Comparison of ENCODE assay signal across 1 cellular context in the genomic region with DNA sequence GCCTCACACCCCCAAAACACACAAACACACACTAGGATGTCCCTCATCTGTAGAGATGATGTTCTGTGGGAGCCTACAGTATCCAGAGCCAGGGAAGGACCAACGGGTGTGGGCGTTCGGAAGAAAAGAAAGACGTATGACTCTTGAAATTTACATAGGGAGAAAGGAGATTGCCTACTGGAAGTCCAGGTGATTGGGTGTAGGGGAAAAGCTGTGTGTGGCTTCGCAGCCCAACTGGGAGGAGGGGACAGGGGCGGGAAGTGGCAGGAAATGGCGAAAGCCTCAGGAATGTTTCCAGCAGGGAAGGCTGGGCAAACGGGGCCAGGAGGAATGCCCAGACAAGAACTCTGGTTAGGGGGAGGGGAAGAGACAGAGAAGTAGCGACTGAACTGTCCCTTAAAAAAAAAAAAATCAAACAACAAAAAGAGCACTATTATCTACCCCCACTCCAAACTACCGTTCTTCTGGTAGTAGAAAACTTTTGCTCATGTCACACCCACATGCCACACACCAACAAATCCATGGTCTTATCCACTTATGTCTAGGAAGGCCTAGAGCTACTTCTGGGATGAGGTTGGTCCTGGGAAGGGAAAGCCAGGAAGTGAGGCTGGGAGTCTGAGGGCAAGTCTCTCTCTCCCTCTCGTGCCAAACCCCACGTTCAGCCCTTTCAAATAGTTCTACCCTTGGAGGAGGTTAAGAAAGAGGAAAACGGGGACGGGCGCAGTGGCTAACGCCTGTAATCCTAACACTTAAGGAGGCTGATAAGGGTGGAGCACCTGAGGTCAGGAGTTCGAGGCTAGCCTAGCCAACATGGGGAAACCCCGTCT.
TF ChIP-seq lines count a peak whose summit lies in the region.

No MANE protein-coding gene starts in this region.

TF ChIP-seq in HepG2, 621 proteins besides CTCF, POLR2A, EP300 and RAD21 (continued from another document and continues in another):
- TF ChIP-seq, protein P1, sequence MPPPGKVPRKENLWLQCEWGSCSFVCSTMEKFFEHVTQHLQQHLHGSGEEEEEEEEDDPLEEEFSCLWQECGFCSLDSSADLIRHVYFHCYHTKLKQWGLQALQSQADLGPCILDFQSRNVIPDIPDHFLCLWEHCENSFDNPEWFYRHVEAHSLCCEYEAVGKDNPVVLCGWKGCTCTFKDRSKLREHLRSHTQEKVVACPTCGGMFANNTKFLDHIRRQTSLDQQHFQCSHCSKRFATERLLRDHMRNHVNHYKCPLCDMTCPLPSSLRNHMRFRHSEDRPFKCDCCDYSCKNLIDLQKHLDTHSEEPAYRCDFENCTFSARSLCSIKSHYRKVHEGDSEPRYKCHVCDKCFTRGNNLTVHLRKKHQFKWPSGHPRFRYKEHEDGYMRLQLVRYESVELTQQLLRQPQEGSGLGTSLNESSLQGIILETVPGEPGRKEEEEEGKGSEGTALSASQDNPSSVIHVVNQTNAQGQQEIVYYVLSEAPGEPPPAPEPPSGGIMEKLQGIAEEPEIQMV (CRISPR knock-in tag; IDR thresholded peaks at IDR 0.05; ENCODE audit: low read depth): no peak
- TF ChIP-seq, protein P2, sequence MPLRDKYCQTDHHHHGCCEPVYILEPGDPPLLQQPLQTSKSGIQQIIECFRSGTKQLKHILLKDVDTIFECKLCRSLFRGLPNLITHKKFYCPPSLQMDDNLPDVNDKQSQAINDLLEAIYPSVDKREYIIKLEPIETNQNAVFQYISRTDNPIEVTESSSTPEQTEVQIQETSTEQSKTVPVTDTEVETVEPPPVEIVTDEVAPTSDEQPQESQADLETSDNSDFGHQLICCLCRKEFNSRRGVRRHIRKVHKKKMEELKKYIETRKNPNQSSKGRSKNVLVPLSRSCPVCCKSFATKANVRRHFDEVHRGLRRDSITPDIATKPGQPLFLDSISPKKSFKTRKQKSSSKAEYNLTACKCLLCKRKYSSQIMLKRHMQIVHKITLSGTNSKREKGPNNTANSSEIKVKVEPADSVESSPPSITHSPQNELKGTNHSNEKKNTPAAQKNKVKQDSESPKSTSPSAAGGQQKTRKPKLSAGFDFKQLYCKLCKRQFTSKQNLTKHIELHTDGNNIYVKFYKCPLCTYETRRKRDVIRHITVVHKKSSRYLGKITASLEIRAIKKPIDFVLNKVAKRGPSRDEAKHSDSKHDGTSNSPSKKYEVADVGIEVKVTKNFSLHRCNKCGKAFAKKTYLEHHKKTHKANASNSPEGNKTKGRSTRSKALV (CRISPR knock-in tag; IDR thresholded peaks at IDR 0.05): peak; percentile 9; the same call in 1 of the 2 replicates
- TF ChIP-seq MBD4 (IDR thresholded peaks at IDR 0.05; ENCODE audit: borderline replicate concordance, low read length) (no peak), MLLT10 (CRISPR knock-in tag; IDR thresholded peaks at IDR 0.05) (no peak), TGIF2 (CRISPR knock-in tag; IDR thresholded peaks at IDR 0.05) (no peak; the same call in 1 of the 2 replicates), ZNF530 (CRISPR knock-in tag; IDR thresholded peaks at IDR 0.05; ENCODE audit: low read depth) (no peak), NCOR1 (IDR thresholded peaks at IDR 0.05; ENCODE audit: borderline replicate concordance, low read length) (0 out of 2 replicates have a peak, but pooled peaks have one; percentile 33), MAZ (IDR thresholded peaks at IDR 0.05; ENCODE audit: borderline replicate concordance, low read depth, low read length) (0 out of 2 replicates have a peak, but pooled peaks have one; percentile 16), MAZ (CRISPR knock-in tag; IDR thresholded peaks at IDR 0.05; ENCODE audit: low read depth) (peak; percentile 59; the same call in 1 of the 2 replicates), ZNF557 (CRISPR knock-in tag; IDR thresholded peaks at IDR 0.05) (0 out of 2 replicates have a peak, but pooled peaks have one; percentile 72), ZNF337 (CRISPR knock-in tag; IDR thresholded peaks at IDR 0.05; ENCODE audit: borderline replicate concordance, low read depth) (no peak), NRL (CRISPR knock-in tag; IDR thresholded peaks at IDR 0.05; ENCODE audit: borderline replicate concordance) (no peak), YEATS4 (CRISPR knock-in tag; IDR thresholded peaks at IDR 0.05; ENCODE audit: borderline replicate concordance) (peak; percentile 52; the same call in 1 of the 2 replicates), YEATS2 (CRISPR knock-in tag; IDR thresholded peaks at IDR 0.05; ENCODE audit: borderline replicate concordance) (peak; percentile 51; the same call in 1 of the 2 replicates), LCORL (IDR thresholded peaks at IDR 0.05) (no peak), LCORL (CRISPR knock-in tag; IDR thresholded peaks at IDR 0.05) (peak; percentile 58), NFATC3 (CRISPR knock-in tag; IDR thresholded peaks at IDR 0.05) (no peak), GTF2F1 (IDR thresholded peaks at IDR 0.05; ENCODE audit: low read length) (no peak), BRD4 (CRISPR knock-in tag; IDR thresholded peaks at IDR 0.05) (peak; percentile 84; the same call in 1 of the 2 replicates), ZNF850 (CRISPR knock-in tag; conservative IDR thresholded peaks at IDR 0.05) (no peak), CENPX (CRISPR knock-in tag; IDR thresholded peaks at IDR 0.05) (no peak), ZNF572 (CRISPR knock-in tag; IDR thresholded peaks at IDR 0.05) (no peak), TARDBP (CRISPR knock-in tag; IDR thresholded peaks at IDR 0.05) (0 out of 2 replicates have a peak, but pooled peaks have one; percentile 7), ZZZ3 (CRISPR knock-in tag; IDR thresholded peaks at IDR 0.05; ENCODE audit: borderline replicate concordance) (no peak), PLRG1 (conservative IDR thresholded peaks at IDR 0.05) (no peak), EZH2 (conservative IDR thresholded peaks at IDR 0.05; ENCODE audit: low read depth, low read length) (no peak), ZNF558 (CRISPR knock-in tag; IDR thresholded peaks at IDR 0.05; ENCODE audit: borderline replicate concordance) (no peak), ZNF34 (CRISPR knock-in tag; IDR thresholded peaks at IDR 0.05; ENCODE audit: borderline replicate concordance) (no peak), SMAD3 (CRISPR knock-in tag; IDR thresholded peaks at IDR 0.05) (peak; percentile 23; the same call in 1 of the 2 replicates), MAFG (CRISPR knock-in tag; IDR thresholded peaks at IDR 0.05) (no peak), REPIN1 (CRISPR knock-in tag; IDR thresholded peaks at IDR 0.05; ENCODE audit: borderline replicate concordance, low read depth) (no peak), ZNF775 (CRISPR knock-in tag; IDR thresholded peaks at IDR 0.05; ENCODE audit: borderline replicate concordance) (no peak), CCAR2 (optimal IDR thresholded peaks at IDR 0.05; ENCODE audit: low read depth, low read length) (no peak), NFE2L1 (CRISPR knock-in tag; IDR thresholded peaks at IDR 0.05; ENCODE audit: borderline replicate concordance) (no peak), NFKBIZ (CRISPR knock-in tag; IDR thresholded peaks at IDR 0.05) (peak; percentile 76; the same call in 1 of the 2 replicates), AHR (CRISPR knock-in tag; IDR thresholded peaks at IDR 0.05) (no peak)
- TF ChIP-seq, protein P3, sequence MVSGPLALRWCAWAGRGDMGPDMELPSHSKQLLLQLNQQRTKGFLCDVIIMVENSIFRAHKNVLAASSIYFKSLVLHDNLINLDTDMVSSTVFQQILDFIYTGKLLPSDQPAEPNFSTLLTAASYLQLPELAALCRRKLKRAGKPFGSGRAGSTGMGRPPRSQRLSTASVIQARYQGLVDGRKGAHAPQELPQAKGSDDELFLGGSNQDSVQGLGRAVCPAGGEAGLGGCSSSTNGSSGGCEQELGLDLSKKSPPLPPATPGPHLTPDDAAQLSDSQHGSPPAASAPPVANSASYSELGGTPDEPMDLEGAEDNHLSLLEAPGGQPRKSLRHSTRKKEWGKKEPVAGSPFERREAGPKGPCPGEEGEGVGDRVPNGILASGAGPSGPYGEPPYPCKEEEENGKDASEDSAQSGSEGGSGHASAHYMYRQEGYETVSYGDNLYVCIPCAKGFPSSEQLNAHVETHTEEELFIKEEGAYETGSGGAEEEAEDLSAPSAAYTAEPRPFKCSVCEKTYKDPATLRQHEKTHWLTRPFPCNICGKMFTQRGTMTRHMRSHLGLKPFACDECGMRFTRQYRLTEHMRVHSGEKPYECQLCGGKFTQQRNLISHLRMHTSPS (CRISPR knock-in tag; IDR thresholded peaks at IDR 0.05; ENCODE audit: low read depth): peak; percentile 46; the same call in 1 of the 2 replicates
- TF ChIP-seq, protein P4, sequence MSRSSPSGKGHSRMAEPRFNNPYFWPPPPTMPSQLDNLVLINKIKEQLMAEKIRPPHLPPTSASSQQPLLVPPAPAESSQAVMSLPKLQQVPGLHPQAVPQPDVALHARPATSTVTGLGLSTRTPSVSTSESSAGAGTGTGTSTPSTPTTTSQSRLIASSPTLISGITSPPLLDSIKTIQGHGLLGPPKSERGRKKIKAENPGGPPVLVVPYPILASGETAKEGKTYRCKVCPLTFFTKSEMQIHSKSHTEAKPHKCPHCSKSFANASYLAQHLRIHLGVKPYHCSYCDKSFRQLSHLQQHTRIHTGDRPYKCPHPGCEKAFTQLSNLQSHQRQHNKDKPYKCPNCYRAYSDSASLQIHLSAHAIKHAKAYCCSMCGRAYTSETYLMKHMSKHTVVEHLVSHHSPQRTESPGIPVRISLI (CRISPR knock-in tag; IDR thresholded peaks at IDR 0.05; ENCODE audit: borderline replicate concordance): peak; percentile 87
- TF ChIP-seq, protein P5, sequence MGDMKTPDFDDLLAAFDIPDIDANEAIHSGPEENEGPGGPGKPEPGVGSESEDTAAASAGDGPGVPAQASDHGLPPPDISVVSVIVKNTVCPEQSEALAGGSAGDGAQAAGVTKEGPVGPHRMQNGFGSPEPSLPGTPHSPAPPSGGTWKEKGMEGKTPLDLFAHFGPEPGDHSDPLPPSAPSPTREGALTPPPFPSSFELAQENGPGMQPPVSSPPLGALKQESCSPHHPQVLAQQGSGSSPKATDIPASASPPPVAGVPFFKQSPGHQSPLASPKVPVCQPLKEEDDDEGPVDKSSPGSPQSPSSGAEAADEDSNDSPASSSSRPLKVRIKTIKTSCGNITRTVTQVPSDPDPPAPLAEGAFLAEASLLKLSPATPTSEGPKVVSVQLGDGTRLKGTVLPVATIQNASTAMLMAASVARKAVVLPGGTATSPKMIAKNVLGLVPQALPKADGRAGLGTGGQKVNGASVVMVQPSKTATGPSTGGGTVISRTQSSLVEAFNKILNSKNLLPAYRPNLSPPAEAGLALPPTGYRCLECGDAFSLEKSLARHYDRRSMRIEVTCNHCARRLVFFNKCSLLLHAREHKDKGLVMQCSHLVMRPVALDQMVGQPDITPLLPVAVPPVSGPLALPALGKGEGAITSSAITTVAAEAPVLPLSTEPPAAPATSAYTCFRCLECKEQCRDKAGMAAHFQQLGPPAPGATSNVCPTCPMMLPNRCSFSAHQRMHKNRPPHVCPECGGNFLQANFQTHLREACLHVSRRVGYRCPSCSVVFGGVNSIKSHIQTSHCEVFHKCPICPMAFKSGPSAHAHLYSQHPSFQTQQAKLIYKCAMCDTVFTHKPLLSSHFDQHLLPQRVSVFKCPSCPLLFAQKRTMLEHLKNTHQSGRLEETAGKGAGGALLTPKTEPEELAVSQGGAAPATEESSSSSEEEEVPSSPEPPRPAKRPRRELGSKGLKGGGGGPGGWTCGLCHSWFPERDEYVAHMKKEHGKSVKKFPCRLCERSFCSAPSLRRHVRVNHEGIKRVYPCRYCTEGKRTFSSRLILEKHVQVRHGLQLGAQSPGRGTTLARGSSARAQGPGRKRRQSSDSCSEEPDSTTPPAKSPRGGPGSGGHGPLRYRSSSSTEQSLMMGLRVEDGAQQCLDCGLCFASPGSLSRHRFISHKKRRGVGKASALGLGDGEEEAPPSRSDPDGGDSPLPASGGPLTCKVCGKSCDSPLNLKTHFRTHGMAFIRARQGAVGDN (CRISPR knock-in tag; IDR thresholded peaks at IDR 0.05): peak; percentile 71
- TF ChIP-seq, protein P6, sequence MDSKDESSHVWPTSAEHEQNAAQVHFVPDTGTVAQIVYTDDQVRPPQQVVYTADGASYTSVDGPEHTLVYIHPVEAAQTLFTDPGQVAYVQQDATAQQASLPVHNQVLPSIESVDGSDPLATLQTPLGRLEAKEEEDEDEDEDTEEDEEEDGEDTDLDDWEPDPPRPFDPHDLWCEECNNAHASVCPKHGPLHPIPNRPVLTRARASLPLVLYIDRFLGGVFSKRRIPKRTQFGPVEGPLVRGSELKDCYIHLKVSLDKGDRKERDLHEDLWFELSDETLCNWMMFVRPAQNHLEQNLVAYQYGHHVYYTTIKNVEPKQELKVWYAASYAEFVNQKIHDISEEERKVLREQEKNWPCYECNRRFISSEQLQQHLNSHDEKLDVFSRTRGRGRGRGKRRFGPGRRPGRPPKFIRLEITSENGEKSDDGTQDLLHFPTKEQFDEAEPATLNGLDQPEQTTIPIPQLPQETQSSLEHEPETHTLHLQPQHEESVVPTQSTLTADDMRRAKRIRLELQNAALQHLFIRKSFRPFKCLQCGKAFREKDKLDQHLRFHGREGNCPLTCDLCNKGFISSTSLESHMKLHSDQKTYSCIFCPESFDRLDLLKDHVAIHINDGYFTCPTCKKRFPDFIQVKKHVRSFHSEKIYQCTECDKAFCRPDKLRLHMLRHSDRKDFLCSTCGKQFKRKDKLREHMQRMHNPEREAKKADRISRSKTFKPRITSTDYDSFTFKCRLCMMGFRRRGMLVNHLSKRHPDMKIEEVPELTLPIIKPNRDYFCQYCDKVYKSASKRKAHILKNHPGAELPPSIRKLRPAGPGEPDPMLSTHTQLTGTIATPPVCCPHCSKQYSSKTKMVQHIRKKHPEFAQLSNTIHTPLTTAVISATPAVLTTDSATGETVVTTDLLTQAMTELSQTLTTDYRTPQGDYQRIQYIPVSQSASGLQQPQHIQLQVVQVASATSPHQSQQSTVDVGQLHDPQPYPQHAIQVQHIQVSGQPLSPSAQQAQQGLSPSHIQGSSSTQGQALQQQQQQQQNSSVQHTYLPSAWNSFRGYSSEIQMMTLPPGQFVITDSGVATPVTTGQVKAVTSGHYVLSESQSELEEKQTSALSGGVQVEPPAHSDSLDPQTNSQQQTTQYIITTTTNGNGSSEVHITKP (CRISPR knock-in tag; IDR thresholded peaks at IDR 0.05; ENCODE audit: low read depth): peak; percentile 84
- TF ChIP-seq, protein P7, sequence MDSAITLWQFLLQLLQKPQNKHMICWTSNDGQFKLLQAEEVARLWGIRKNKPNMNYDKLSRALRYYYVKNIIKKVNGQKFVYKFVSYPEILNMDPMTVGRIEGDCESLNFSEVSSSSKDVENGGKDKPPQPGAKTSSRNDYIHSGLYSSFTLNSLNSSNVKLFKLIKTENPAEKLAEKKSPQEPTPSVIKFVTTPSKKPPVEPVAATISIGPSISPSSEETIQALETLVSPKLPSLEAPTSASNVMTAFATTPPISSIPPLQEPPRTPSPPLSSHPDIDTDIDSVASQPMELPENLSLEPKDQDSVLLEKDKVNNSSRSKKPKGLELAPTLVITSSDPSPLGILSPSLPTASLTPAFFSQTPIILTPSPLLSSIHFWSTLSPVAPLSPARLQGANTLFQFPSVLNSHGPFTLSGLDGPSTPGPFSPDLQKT (CRISPR knock-in tag; IDR thresholded peaks at IDR 0.05; ENCODE audit: borderline replicate concordance): no peak
- TF ChIP-seq, protein P8, sequence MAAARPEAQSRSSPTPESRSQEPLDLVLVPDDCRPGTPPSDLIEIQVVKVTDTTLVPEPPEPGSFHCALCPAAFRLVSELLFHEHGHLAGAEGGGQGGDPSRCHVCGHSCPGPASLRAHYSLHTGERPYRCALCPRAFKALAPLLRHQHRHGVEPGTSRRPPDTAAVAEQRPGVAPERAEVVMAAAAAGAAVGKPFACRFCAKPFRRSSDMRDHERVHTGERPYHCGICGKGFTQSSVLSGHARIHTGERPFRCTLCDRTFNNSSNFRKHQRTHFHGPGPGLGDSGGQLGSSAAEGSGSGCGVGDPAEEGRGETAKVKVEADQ (CRISPR knock-in tag; IDR thresholded peaks at IDR 0.05; ENCODE audit: borderline replicate concordance): 0 out of 2 replicates have a peak, but pooled peaks have one; percentile 30
